In the genomic region with DNA sequence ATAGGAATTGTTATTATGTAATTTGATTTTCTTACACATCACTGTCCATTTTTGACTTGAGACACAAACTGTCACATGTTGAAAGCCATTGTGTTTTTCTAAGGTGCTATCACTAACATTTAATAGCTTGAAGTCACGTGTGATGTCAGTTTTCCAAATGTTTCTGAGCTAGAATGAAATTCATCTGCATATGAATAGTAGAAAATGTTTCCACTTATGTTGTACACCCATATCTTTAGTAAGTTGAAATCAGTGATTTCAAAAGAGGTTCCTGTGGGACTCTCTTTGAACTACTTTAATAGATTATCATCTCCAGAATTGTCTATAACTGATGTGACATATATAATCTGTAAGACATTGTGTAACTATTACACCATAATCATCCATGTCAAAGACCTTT, we compare ENCODE assay signal across 34 cellular contexts. TPM values are rescaled to one million over a fixed set of nuclear protein-coding genes. Genes with fewer than 3 reads are reported as not detected.
"Had no signal": no experiment of that assay in that cellular context is flagged by ENCODE, and none has a peak within 500 bp of the region (broad histone marks: within the 10 kb centered on the region; RNA-seq: fewer than 3 reads in every experiment).

No MANE protein-coding gene starts in this region.

- H3K27me3 Mint-ChIP-seq: naive thymus-derived CD4-positive, alpha-beta T cell; stimulated activated memory B cell treated with anti-CD40 and anti-IgM and Interleukin-4, amounts not matched to agents 10 μg/mL and 1 μg/mL and 100 μg/mL, for 72 hours; stimulated activated naive CD8-positive, alpha-beta T cell treated with anti-CD3 and anti-CD28 coated beads, Interleukin-15, amount 100 ng/mL, for 72 hours had no signal

- H3K27ac Mint-ChIP-seq: immature natural killer cell; naive thymus-derived CD4-positive, alpha-beta T cell; natural killer cell treated with Interleukin-12 subunit alpha and Interleukin-12 subunit beta and Interleukin-15 and Interleukin-18, amount 100 ng/mL, for 72 hours; stimulated activated memory B cell treated with anti-CD40 and anti-IgM and Interleukin-4, amounts not matched to agents 10 μg/mL and 1 μg/mL and 100 μg/mL, for 72 hours; stimulated activated naive CD8-positive, alpha-beta T cell treated with anti-CD3 and anti-CD28 coated beads, Interleukin-15, amount 100 ng/mL, for 72 hours had no signal

- H3K36me3 ChIP-seq: pancreas, prostate gland, transverse colon had no signal

- H3K4me3 Mint-ChIP-seq: immature natural killer cell; naive thymus-derived CD4-positive, alpha-beta T cell; natural killer cell treated with Interleukin-12 subunit alpha and Interleukin-12 subunit beta and Interleukin-15 and Interleukin-18, amount 100 ng/mL, for 72 hours; neural crest cell; stimulated activated memory B cell treated with anti-CD40 and anti-IgM and Interleukin-4, amounts not matched to agents 10 μg/mL and 1 μg/mL and 100 μg/mL, for 72 hours; stimulated activated naive CD8-positive, alpha-beta T cell treated with anti-CD3 and anti-CD28 coated beads, Interleukin-15, amount 100 ng/mL, for 72 hours had no signal

- H3K9me3 Mint-ChIP-seq: immature natural killer cell; natural killer cell treated with Interleukin-12 subunit alpha and Interleukin-12 subunit beta and Interleukin-15 and Interleukin-18, amount 100 ng/mL, for 72 hours; stimulated activated naive CD8-positive, alpha-beta T cell treated with anti-CD3 and anti-CD28 coated beads, Interleukin-15, amount 100 ng/mL, for 72 hours had no signal

- H3K9me3 ChIP-seq: left lung, lower lobe of right lung, mucosa of descending colon, pancreas, prostate gland, sigmoid colon, transverse colon, upper lobe of left lung, vagina had no signal

- FAIRE-seq: islet of Langerhans, kidney, pancreas had no signal

- H3K27ac ChIP-seq: left lung, lower lobe of right lung, pancreas, prostate gland, sigmoid colon, transverse colon, upper lobe of left lung, vagina had no signal

- DNase-seq: immature natural killer cell; kidney; left colon; left lung; lower lobe of right lung; mammary epithelial cell; midbrain; mucosa of descending colon; naive thymus-derived CD4-positive, alpha-beta T cell; nucleus accumbens; pancreas; posterior cingulate gyrus; right cardiac atrium; sigmoid colon; stimulated activated CD4-positive, alpha-beta T cell treated with anti-CD3 and anti-CD28 coated beads, Interleukin-1b, Interleukin-23, amount 100 ng/mL, for 48 hours; stimulated activated CD4-positive, alpha-beta T cell treated with anti-CD3 and anti-CD28 coated beads, Interleukin-2, amount 100 ng/mL, for 48 hours; stimulated activated CD4-positive, alpha-beta T cell treated with anti-CD3 and anti-CD28 coated beads, Interleukin-4, amount 100 ng/mL, for 4 hours; stimulated activated CD8-positive, alpha-beta memory T cell treated with anti-CD3 and anti-CD28 coated beads, Interleukin-4, amount 100 ng/mL, for 48 hours; stimulated activated naive CD4-positive, alpha-beta T cell treated with Interleukin-2 at 50 U/mL for 16 hours; stimulated activated naive CD8-positive, alpha-beta T cell treated with anti-CD3 and anti-CD28 coated beads, Interleukin-15, amount 100 ng/mL, for 72 hours; substantia nigra; transverse colon; upper lobe of left lung had no signal

- ATAC-seq: left colon; left lung; lower lobe of right lung; mucosa of descending colon; naive thymus-derived CD4-positive, alpha-beta T cell; natural killer cell treated with Interleukin-12 subunit alpha and Interleukin-12 subunit beta and Interleukin-15 and Interleukin-18, amount 100 ng/mL, for 72 hours; pancreas; right cardiac atrium; stimulated activated memory B cell treated with anti-CD40 and anti-IgM and Interleukin-4, amounts not matched to agents 10 μg/mL and 1 μg/mL and 100 μg/mL, for 72 hours; stimulated activated naive CD8-positive, alpha-beta T cell treated with anti-CD3 and anti-CD28 coated beads, Interleukin-15, amount 100 ng/mL, for 72 hours had no signal

- H3K4me3 ChIP-seq: left lung, lower lobe of right lung, mucosa of descending colon, pancreas, prostate gland, sigmoid colon, smooth muscle cell, transverse colon, upper lobe of left lung, vagina had no signal

- H3K4me1 ChIP-seq: left lung, lower lobe of right lung, prostate gland, sigmoid colon, upper lobe of left lung, vagina had no signal

- H3K4me2 ChIP-seq: smooth muscle cell had no signal

- H3K36me3 Mint-ChIP-seq: natural killer cell treated with Interleukin-12 subunit alpha and Interleukin-12 subunit beta and Interleukin-15 and Interleukin-18, amount 100 ng/mL, for 72 hours had no signal

- H3K27me3 ChIP-seq: left lung, pancreas, sigmoid colon, transverse colon, upper lobe of left lung, vagina had no signal

- H3K4me1 Mint-ChIP-seq: immature natural killer cell; naive thymus-derived CD4-positive, alpha-beta T cell; neural crest cell; stimulated activated memory B cell treated with anti-CD40 and anti-IgM and Interleukin-4, amounts not matched to agents 10 μg/mL and 1 μg/mL and 100 μg/mL, for 72 hours; stimulated activated naive CD8-positive, alpha-beta T cell treated with anti-CD3 and anti-CD28 coated beads, Interleukin-15, amount 100 ng/mL, for 72 hours had no signal

RNA-seq across cellular contexts. Expression of gene ABCG5, which starts 27.8 kb away (rescaled TPM):
- total RNA-seq: kidney; left lung; lower lobe of right lung; mammary epithelial cell; myocyte; naive thymus-derived CD4-positive, alpha-beta T cell; natural killer cell treated with Interleukin-12 subunit alpha and Interleukin-12 subunit beta and Interleukin-15 and Interleukin-18, amount 100 ng/mL, for 72 hours; neural crest cell; osteoblast; prostate gland; right cardiac atrium; sigmoid colon; smooth muscle cell; temporal lobe; transverse colon; urinary bladder; vagina had no signal
- polyA plus RNA-seq: immature natural killer cell; mammary epithelial cell; naive thymus-derived CD4-positive, alpha-beta T cell; pancreas; right cardiac atrium; smooth muscle cell; urinary bladder had no signal

RNA-seq across cellular contexts. Expression of gene ABCG8, which starts 27.9 kb away (rescaled TPM):
- total RNA-seq: left lung; lower lobe of right lung; mammary epithelial cell; myocyte; naive thymus-derived CD4-positive, alpha-beta T cell; natural killer cell treated with Interleukin-12 subunit alpha and Interleukin-12 subunit beta and Interleukin-15 and Interleukin-18, amount 100 ng/mL, for 72 hours; neural crest cell; osteoblast; right cardiac atrium; sigmoid colon; smooth muscle cell; urinary bladder; vagina had no signal
- polyA plus RNA-seq: immature natural killer cell, mammary epithelial cell, pancreas, right cardiac atrium, smooth muscle cell had no signal
